In genomic region chr21:33026299-33026858, GRCh38 we compare ENCODE assay signal across 10 cellular contexts. TPM values are rescaled to one million over a fixed set of nuclear protein-coding genes. Genes with fewer than 3 reads are reported as not detected.
DNase-seq lines count a peak whose midpoint lies in the region; TF ChIP-seq lines count a peak whose summit lies in the region.
"Had no signal": no experiment of that assay in that cellular context is flagged by ENCODE, and none has a peak within 500 bp of the region (broad histone marks: within the 10 kb centered on the region; RNA-seq: fewer than 3 reads in every experiment).

No MANE protein-coding gene starts in this region.

- H3K27ac Mint-ChIP-seq in activated naive CD4-positive, alpha-beta T cell treated with anti-CD3 and anti-CD28 coated beads for 36 hours = no peak overlapping the region

- peaks cover 53% of the 10 kb centered on the region for H3K4me1 Mint-ChIP-seq in activated naive CD4-positive, alpha-beta T cell treated with anti-CD3 and anti-CD28 coated beads for 36 hours (ENCODE audit: low read depth)

- no peak overlapping the region for H3K9ac ChIP-seq in iPS-18a (ENCODE audit: low read length)

- intact Hi-C loops in activated naive CD4-positive, alpha-beta T cell treated with anti-CD3 and anti-CD28 coated beads for 36 hours (cut with micrococcal nuclease) = loop anchor here (10.0 kb wide), 1 partner anchor 98 kb away; no protein-coding TSS in a partner anchor

- no peak for TF ChIP-seq CTCF in WERI-Rb-1 (IDR thresholded peaks at IDR 0.05; ENCODE audit: low read depth, low read length)

- DNase-seq in activated naive CD4-positive, alpha-beta T cell treated with anti-CD3 and anti-CD28 coated beads for 36 hours = no peak
- no peak for DNase-seq in activated naive CD4-positive, alpha-beta T cell treated with Interleukin-2 at 50 U/mL for 16 hours
- no peak for DNase-seq in WERI-Rb-1
- DNase-seq in substantia nigra (lab: John Stamatoyannopoulos, UW) = peak in 1 of 49 donors; percentile 56
- DNase-seq in DMS153 treated with DMSO at 0.1 percent for 48 hours (lab: John Stamatoyannopoulos, UW; ENCODE audit: unreplicated experiment) = no peak
- DNase-seq in activated gamma-delta T cell treated with Interleukin-2 at 50 U/mL for 16 hours = no peak
- no peak for DNase-seq in NCI-H748 treated with DMSO at 0.1 percent for 48 hours (lab: John Stamatoyannopoulos, UW)

- no peak overlapping the region for H3K27ac ChIP-seq in WERI-Rb-1
- H3K27ac ChIP-seq in iPS-18a (ENCODE audit: low read length) = no peak overlapping the region
- H3K27ac ChIP-seq in substantia nigra (ENCODE audit: low read depth, low read length, poor library complexity, severe bottlenecking) = peak overlapping the region; percentile 91
- H3K27ac ChIP-seq: hepatocyte had no signal

- no peaks in the 10 kb centered on the region for H3K9me3 ChIP-seq in WERI-Rb-1 (ENCODE audit: severe bottlenecking)
- no peaks in the 10 kb centered on the region for H3K9me3 ChIP-seq in iPS-18a (ENCODE audit: control insufficient read depth, low read depth, low read length)

- no peaks in the 10 kb centered on the region for H3K36me3 ChIP-seq in WERI-Rb-1
- H3K36me3 ChIP-seq in iPS-18a (ENCODE audit: control insufficient read depth, low read depth, low read length) = no peaks in the 10 kb centered on the region

- no peaks in the 10 kb centered on the region for H3K36me3 Mint-ChIP-seq in activated naive CD4-positive, alpha-beta T cell treated with anti-CD3 and anti-CD28 coated beads for 36 hours (ENCODE audit: low read depth)

- CTCF ChIA-PET in activated naive CD4-positive, alpha-beta T cell treated with anti-CD3 and anti-CD28 coated beads for 36 hours (lab: Charles Lee) = interaction anchor here (1.3 to 1.5 kb wide), 4 partner anchors 59 to 194 kb away, joined by 3 to 5 read pairs (median 4); no protein-coding TSS in a partner anchor

- peak overlapping the region; percentile 33 for H3K4me3 Mint-ChIP-seq in activated naive CD4-positive, alpha-beta T cell treated with anti-CD3 and anti-CD28 coated beads for 36 hours

- no peaks in the 10 kb centered on the region for H3K9me3 Mint-ChIP-seq in activated naive CD4-positive, alpha-beta T cell treated with anti-CD3 and anti-CD28 coated beads for 36 hours

- H3K4me3 ChIP-seq in WERI-Rb-1 (ENCODE audit: low read depth, low read length) = peak overlapping the region; percentile 76
- peak overlapping the region; percentile 62 for H3K4me3 ChIP-seq in iPS-18a (ENCODE audit: low read length)
- H3K4me3 ChIP-seq: hepatocyte had no signal

- H3K27me3 Mint-ChIP-seq in activated naive CD4-positive, alpha-beta T cell treated with anti-CD3 and anti-CD28 coated beads for 36 hours (ENCODE audit: low read depth) = peaks cover 82% of the 10 kb centered on the region

- H3K4me1 ChIP-seq in iPS-18a (ENCODE audit: control insufficient read depth, low read depth, low read length) = peaks cover 14% of the 10 kb centered on the region

- H3K27me3 ChIP-seq in WERI-Rb-1 (ENCODE audit: insufficient read depth, low read depth, severe bottlenecking) (peaks cover 55% of the 10 kb centered on the region), iPS-18a (ENCODE audit: control insufficient read depth, insufficient read depth, low read length) (peaks cover 100% of the 10 kb centered on the region)

RNA-seq across cellular contexts. Expression of gene OLIG2, which starts 0.6 kb away (rescaled TPM):
- total RNA-seq in activated naive CD4-positive, alpha-beta T cell treated with anti-CD3 and anti-CD28 coated beads for 36 hours = not detected
- total RNA-seq: hepatocyte, mucosa of gallbladder had no signal

RNA-seq across cellular contexts. Expression of gene OLIG1, which starts 43.6 kb away (rescaled TPM):
- not detected for total RNA-seq in activated naive CD4-positive, alpha-beta T cell treated with anti-CD3 and anti-CD28 coated beads for 36 hours
- total RNA-seq: hepatocyte, mucosa of gallbladder had no signal
